In the genomic region with DNA sequence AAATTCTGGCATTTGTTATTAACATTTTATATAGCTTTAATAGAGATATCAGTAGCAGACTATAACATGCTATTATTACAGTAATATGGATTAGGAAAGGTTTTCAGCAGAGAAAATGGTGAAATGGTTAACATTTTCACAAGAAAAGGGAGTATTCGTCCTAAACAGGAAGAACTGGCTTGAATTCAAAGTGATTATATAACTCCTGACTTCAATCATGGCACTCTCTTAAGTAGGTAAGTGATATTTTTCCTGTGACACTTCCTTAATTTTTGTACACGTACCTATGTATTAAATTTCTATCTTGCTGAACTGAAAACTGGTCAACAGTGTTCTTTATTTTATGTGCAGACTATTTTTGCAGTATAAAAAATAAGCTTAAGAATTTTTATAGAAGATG, we compare ENCODE assay signal across 16 cellular contexts.
"Had no signal": no experiment of that assay in that cellular context is flagged by ENCODE, and none has a peak within 500 bp of the region (broad histone marks: within the 10 kb centered on the region; RNA-seq: fewer than 3 reads in every experiment).

No MANE protein-coding gene starts in this region.

- H3K27ac Mint-ChIP-seq: activated CD8-positive, alpha-beta T cell treated with anti-CD3 and anti-CD28 coated beads for 36 hours; activated naive CD8-positive, alpha-beta T cell treated with anti-CD3 and anti-CD28 coated beads, Interleukin-2, amount 10 ng/mL, durations not matched to agents 7 days and 5 days; activated T-cell treated with anti-CD3 and anti-CD28 coated beads, Interleukin-2, amount 50 U/mL, for 72 hours; natural killer cell treated with Interleukin-12 subunit alpha and Interleukin-12 subunit beta and Interleukin-15 and Interleukin-18, amount 100 ng/mL, for 72 hours had no signal

- H3K27me3 Mint-ChIP-seq: activated CD8-positive, alpha-beta T cell treated with anti-CD3 and anti-CD28 coated beads for 36 hours had no signal

- H3K36me3 ChIP-seq: colonic mucosa, gastroesophageal sphincter had no signal

- H3K36me3 Mint-ChIP-seq: activated naive CD8-positive, alpha-beta T cell treated with anti-CD3 and anti-CD28 coated beads, Interleukin-2, amount 10 ng/mL, durations not matched to agents 7 days and 5 days; natural killer cell treated with Interleukin-12 subunit alpha and Interleukin-12 subunit beta and Interleukin-15 and Interleukin-18, amount 100 ng/mL, for 72 hours had no signal

- H3K4me3 Mint-ChIP-seq: activated CD8-positive, alpha-beta T cell treated with anti-CD3 and anti-CD28 coated beads for 36 hours; activated naive CD8-positive, alpha-beta T cell treated with anti-CD3 and anti-CD28 coated beads, Interleukin-2, amount 10 ng/mL, durations not matched to agents 7 days and 5 days; activated T-cell treated with anti-CD3 and anti-CD28 coated beads, Interleukin-2, amount 50 U/mL, for 72 hours; natural killer cell treated with Interleukin-12 subunit alpha and Interleukin-12 subunit beta and Interleukin-15 and Interleukin-18, amount 100 ng/mL, for 72 hours had no signal

- DNase-seq: activated CD4-positive, alpha-beta T cell treated with anti-CD3 and anti-CD28 coated beads for 4 hours; activated CD8-positive, alpha-beta memory T cell treated with anti-CD3 and anti-CD28 coated beads, Interleukin-2, amount 50 U/mL, for 4 hours; activated CD8-positive, alpha-beta T cell treated with anti-CD3 and anti-CD28 coated beads for 36 hours; activated naive CD8-positive, alpha-beta T cell treated with anti-CD3 and anti-CD28 coated beads, Interleukin-2, amount 10 ng/mL, durations not matched to agents 7 days and 5 days; activated T-cell treated with anti-CD3 and anti-CD28 coated beads, Interleukin-2, amount 50 U/mL, for 72 hours; aorta; colonic mucosa; hippocampal formation; occipital lobe; psoas muscle; stimulated activated CD4-positive, alpha-beta T cell treated with anti-CD3 and anti-CD28 coated beads, Interleukin-2, amount 100 ng/mL, for 48 hours; stimulated activated naive CD8-positive, alpha-beta T cell treated with anti-CD3 and anti-CD28 coated beads, Interleukin-15, Interleukin-2, amounts not matched to agents 100 U/mL and 50 U/mL, for 24 hours; testis had no signal

- ATAC-seq: activated CD8-positive, alpha-beta T cell treated with anti-CD3 and anti-CD28 coated beads for 36 hours; activated T-cell treated with anti-CD3 and anti-CD28 coated beads, Interleukin-2, amount 50 U/mL, for 72 hours; gastroesophageal sphincter; natural killer cell treated with Interleukin-12 subunit alpha and Interleukin-12 subunit beta and Interleukin-15 and Interleukin-18, amount 100 ng/mL, for 72 hours; psoas muscle; sciatic nerve; stimulated activated naive CD8-positive, alpha-beta T cell treated with anti-CD3 and anti-CD28 coated beads, Interleukin-15, Interleukin-2, amounts not matched to agents 100 U/mL and 50 U/mL, for 24 hours had no signal

- H3K4me1 ChIP-seq: colonic mucosa, psoas muscle, testis had no signal

- H3K9me3 Mint-ChIP-seq: activated CD8-positive, alpha-beta T cell treated with anti-CD3 and anti-CD28 coated beads for 36 hours; activated naive CD8-positive, alpha-beta T cell treated with anti-CD3 and anti-CD28 coated beads, Interleukin-2, amount 10 ng/mL, durations not matched to agents 7 days and 5 days; activated T-cell treated with anti-CD3 and anti-CD28 coated beads, Interleukin-2, amount 50 U/mL, for 72 hours; natural killer cell treated with Interleukin-12 subunit alpha and Interleukin-12 subunit beta and Interleukin-15 and Interleukin-18, amount 100 ng/mL, for 72 hours had no signal

- H3K27ac ChIP-seq: colonic mucosa, psoas muscle, testis had no signal

- H3K4me3 ChIP-seq: colonic mucosa, gastroesophageal sphincter, psoas muscle, testis had no signal
